In the genomic region with DNA sequence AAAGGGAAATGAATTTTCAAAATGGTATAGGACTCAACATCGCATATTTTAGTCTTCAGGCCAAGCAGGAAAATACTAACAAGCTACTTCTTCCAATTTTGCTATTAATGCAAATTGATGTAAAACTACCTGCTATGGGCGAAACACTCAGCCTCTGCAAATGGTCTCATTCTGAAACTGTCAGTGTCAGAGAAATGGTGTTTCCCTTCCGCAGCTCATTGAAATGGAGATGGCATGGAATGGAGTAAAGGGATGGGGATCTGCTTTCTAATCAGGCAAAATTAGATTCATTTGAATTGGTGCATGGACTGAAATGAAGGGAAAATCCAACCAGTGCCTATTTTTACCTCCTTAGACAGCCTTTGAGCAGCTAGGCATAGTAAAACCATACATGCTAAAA, we compare ENCODE assay signal across 1 cellular context.
TF ChIP-seq lines count a peak whose summit lies in the region.

No MANE protein-coding gene starts in this region.

TF ChIP-seq in GM12878, 131 proteins besides CTCF, POLR2A, EP300 and RAD21 (continued from another document):
- TF ChIP-seq NBN (IDR thresholded peaks at IDR 0.05) (no peak), YY1 (IDR thresholded peaks at IDR 0.05; ENCODE audit: low read depth, low read length) (peak; percentile 72), STAT3 (IDR thresholded peaks at IDR 0.05; ENCODE audit: low read depth, low read length) (no peak), POU2F2 (IDR thresholded peaks at IDR 0.05; ENCODE audit: borderline replicate concordance, low read depth, low read length) (peak; percentile 25; the same call in 1 of the 3 replicates), IKZF2 (IDR thresholded peaks at IDR 0.05) (peak; percentile 55; a peak in 2 of 4 replicates), ETV6 (conservative IDR thresholded peaks at IDR 0.05 in 1 of 2, IDR thresholded peaks at IDR 0.05 in 1 of 2; ENCODE audit: borderline replicate concordance in 1 of 2, low read depth in 1 of 2) (0 out of 4 replicates have a peak, but pooled peaks of 1 of the 2 experiments have one; percentile 38), EED (IDR thresholded peaks at IDR 0.05; ENCODE audit: low read depth) (peak; percentile 83), CREM (IDR thresholded peaks at IDR 0.05; ENCODE audit: low read depth) (peak; percentile 28; the same call in 1 of the 2 replicates), NFIC (IDR thresholded peaks at IDR 0.05; ENCODE audit: low read depth, low read length) (peak; percentile 50; the same call in 1 of the 2 replicates), JUNB (IDR thresholded peaks at IDR 0.05) (peak; percentile 75), CBX5 (IDR thresholded peaks at IDR 0.05; ENCODE audit: low read depth) (no peak), ZNF274 (IDR thresholded peaks at IDR 0.05; ENCODE audit: insufficient read depth, insufficient read length) (no peak), RCOR1 (conservative IDR thresholded peaks at IDR 0.05; ENCODE audit: low read depth, low read length) (no peak), CHD2 (IDR thresholded peaks at IDR 0.05; ENCODE audit: borderline replicate concordance, low read depth, low read length) (no peak), BCL11A (IDR thresholded peaks at IDR 0.05; ENCODE audit: low read depth, low read length) (peak; percentile 37; the same call in 1 of the 2 replicates), ZSCAN29 (IDR thresholded peaks at IDR 0.05) (no peak), DPF2 (IDR thresholded peaks at IDR 0.05) (0 out of 2 replicates have a peak, but pooled peaks have one; percentile 14)
- TF ChIP-seq, protein P1, sequence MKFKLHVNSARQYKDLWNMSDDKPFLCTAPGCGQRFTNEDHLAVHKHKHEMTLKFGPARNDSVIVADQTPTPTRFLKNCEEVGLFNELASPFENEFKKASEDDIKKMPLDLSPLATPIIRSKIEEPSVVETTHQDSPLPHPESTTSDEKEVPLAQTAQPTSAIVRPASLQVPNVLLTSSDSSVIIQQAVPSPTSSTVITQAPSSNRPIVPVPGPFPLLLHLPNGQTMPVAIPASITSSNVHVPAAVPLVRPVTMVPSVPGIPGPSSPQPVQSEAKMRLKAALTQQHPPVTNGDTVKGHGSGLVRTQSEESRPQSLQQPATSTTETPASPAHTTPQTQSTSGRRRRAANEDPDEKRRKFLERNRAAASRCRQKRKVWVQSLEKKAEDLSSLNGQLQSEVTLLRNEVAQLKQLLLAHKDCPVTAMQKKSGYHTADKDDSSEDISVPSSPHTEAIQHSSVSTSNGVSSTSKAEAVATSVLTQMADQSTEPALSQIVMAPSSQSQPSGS (IDR thresholded peaks at IDR 0.05; ENCODE audit: low read length): 0 out of 2 replicates have a peak, but pooled peaks have one; percentile 20
